Comparison of ENCODE assay signal across 29 cellular contexts in genomic region chr7:135184254-135184841, GRCh38. TPM values are rescaled to one million over a fixed set of nuclear protein-coding genes. Genes with fewer than 3 reads are reported as not detected.
"Had no signal": no experiment of that assay in that cellular context is flagged by ENCODE, and none has a peak within 500 bp of the region (broad histone marks: within the 10 kb centered on the region; RNA-seq: fewer than 3 reads in every experiment).

No MANE protein-coding gene starts in this region.

- H3K4me1 ChIP-seq: right atrium auricular region, sigmoid colon, upper lobe of right lung, vagina had no signal

- H3K27ac Mint-ChIP-seq: nephron progenitor cell had no signal

- H3K27me3 Mint-ChIP-seq: naive thymus-derived CD4-positive, alpha-beta T cell had no signal

- ATAC-seq: esophagus mucosa; heart left ventricle; left colon; left ventricle myocardium superior; naive thymus-derived CD4-positive, alpha-beta T cell; upper lobe of right lung had no signal

- H3K4me3 Mint-ChIP-seq: naive thymus-derived CD4-positive, alpha-beta T cell; nephron progenitor cell had no signal

- H3K4me3 ChIP-seq: dorsolateral prefrontal cortex, heart left ventricle, right atrium auricular region, sigmoid colon, skin epidermis, testis, tibial nerve, upper lobe of right lung, vagina had no signal

- H3K4me1 Mint-ChIP-seq: naive thymus-derived CD4-positive, alpha-beta T cell; nephron progenitor cell had no signal

- H3K9me3 ChIP-seq: testis had no signal

- H3K27ac ChIP-seq: heart left ventricle, neutrophil, right atrium auricular region, sigmoid colon, skin epidermis, testis, tibial nerve, upper lobe of right lung, vagina had no signal

- H3K27me3 ChIP-seq: dorsolateral prefrontal cortex, heart left ventricle, neutrophil, right atrium auricular region, sigmoid colon, testis, tibial nerve, upper lobe of right lung, vagina had no signal

- DNase-seq: cortex of kidney; dorsolateral prefrontal cortex; effector CD8-positive, alpha-beta T cell; heart left ventricle; hippocampal formation; left colon; left ventricle myocardium superior; nephron progenitor cell; sigmoid colon; stimulated activated CD4-positive, alpha-beta T cell treated with anti-CD3 and anti-CD28 coated beads, Interleukin-12 subunit alpha, Interleukin-12 subunit beta, amount 100 ng/mL, for 4 hours; stimulated activated naive CD4-positive, alpha-beta T cell treated with Interleukin-2 at 50 U/mL for 16 hours; testis; upper lobe of right lung had no signal

RNA-seq across cellular contexts. Expression of gene STRA8, which starts 49.3 kb away (rescaled TPM):
- total RNA-seq: esophagus mucosa; fibroblast of lung; frontal cortex; glomerular endothelial cell; heart left ventricle; kidney epithelial cell; left colon; left ventricle myocardium superior; lung microvascular endothelial cell; mesenteric fat pad; mononuclear cell; naive thymus-derived CD4-positive, alpha-beta T cell; osteoblast; right atrium auricular region; sigmoid colon; subcutaneous adipose tissue; tibial nerve; upper lobe of right lung; vagina had no signal
- polyA plus RNA-seq: fibroblast of lung; heart left ventricle; naive thymus-derived CD4-positive, alpha-beta T cell; sigmoid colon had no signal
